ENCODE assay signal across 9 cellular contexts in genomic region chrX:70476934-70477733, GRCh38. TPM values are rescaled to one million over a fixed set of nuclear protein-coding genes. Genes with fewer than 3 reads are reported as not detected.
DNase-seq lines count a peak whose midpoint lies in the region; ATAC-seq, FAIRE-seq and TF ChIP-seq lines count a peak whose summit lies in the region.
"Had no signal": no experiment of that assay in that cellular context is flagged by ENCODE, and none has a peak within 500 bp of the region (broad histone marks: within the 10 kb centered on the region; RNA-seq: fewer than 3 reads in every experiment).

No MANE protein-coding gene starts in this region.

- no peaks in the 10 kb centered on the region for H3K27me3 Mint-ChIP-seq in astrocyte (ENCODE audit: low read depth, unreplicated experiment)

- H3K36me3 ChIP-seq in HepG2 (replicated peaks in 1 of 2; ENCODE audit: control insufficient read depth in 1 of 2, insufficient read depth in 2 of 2, low read length in 2 of 2) (peaks cover 0 to 3% of the 10 kb centered on the region in 2 experiments; a peak in 1 of 5 replicates), right lobe of liver (no peaks in the 10 kb centered on the region), astrocyte (ENCODE audit: insufficient read depth, low read length) (no peaks in the 10 kb centered on the region), aorta (ENCODE audit: control insufficient read depth in 1 of 2, insufficient read depth in 2 of 2, low read length in 1 of 2) (no peaks in the 10 kb centered on the region)

- H4K20me1 ChIP-seq in HepG2 (ENCODE audit: insufficient read depth, low read length) (no peaks in the 10 kb centered on the region), astrocyte (ENCODE audit: insufficient read depth, low read length) (no peaks in the 10 kb centered on the region)

- H3K79me2 ChIP-seq in HepG2 (ENCODE audit: insufficient read depth, low read length), result no peaks in the 10 kb centered on the region
- H3K79me2 ChIP-seq in astrocyte (ENCODE audit: insufficient read depth, low read length), result no peaks in the 10 kb centered on the region

- no peak overlapping the region for H3K4me3 Mint-ChIP-seq in astrocyte (ENCODE audit: unreplicated experiment)

- DNase-seq in HepG2 (ENCODE audit: low spot score) (no peak), right lobe of liver (no peak), astrocyte (ENCODE audit: low read depth) (peak; percentile 71), kidney glomerular epithelial cell (lab: John Stamatoyannopoulos, UW) (peak; percentile 47), aorta (peak in 1 of 2 donors; percentile 51)

- peak overlapping the region in 2 of 3 experiments; percentile 22 to 37; a peak in 3 of 6 replicates for H3K4me3 ChIP-seq in HepG2 (replicated peaks in 1 of 3; ENCODE audit: insufficient read depth in 1 of 3, low read depth in 2 of 3, low read length in 3 of 3)
- H3K4me3 ChIP-seq in right lobe of liver, result no peak overlapping the region
- H3K4me3 ChIP-seq in astrocyte (ENCODE audit: insufficient read depth, low read depth, low read length), result peak overlapping the region; percentile 37
- H3K4me3 ChIP-seq in aorta (ENCODE audit: low read length in 2 of 2), result no peak overlapping the region

- WGBS in HepG2 (ENCODE audit: low lambda C conversion rate), result 30% methylated on average over 11 of the region's 13 CpGs
- 50% methylated on average over 11 of the region's 13 CpGs for WGBS in right lobe of liver (ENCODE audit: insufficient coverage, low coverage, low lambda C conversion rate, missing lambda C conversion rate)
- 3 to 27% methylated on average over 13 of the region's 13 CpGs for WGBS in aorta, 2 donors

- TF ChIP-seq EP300 in HepG2 (IDR thresholded peaks at IDR 0.05; ENCODE audit: low read depth in 2 of 2, low read length in 2 of 2) (no peak), HepG2 (CRISPR knock-in tag; IDR thresholded peaks at IDR 0.05; ENCODE audit: borderline replicate concordance) (no peak)

- BruUV-seq in HepG2 (replicated peaks; lab: Mats Ljungman, UMichigan), result no TSS peak

- ATAC-seq in HepG2 (peak; percentile 88), right lobe of liver (no peak), aorta (ENCODE audit: low FRiP score) (peak; percentile 60), GM21515 (IDR thresholded peaks at IDR 0.05; ENCODE audit: unreplicated experiment) (no peak), GM19463 (IDR thresholded peaks at IDR 0.05; ENCODE audit: unreplicated experiment) (no peak), GM21825 (IDR thresholded peaks at IDR 0.05; ENCODE audit: unreplicated experiment) (no peak)

- peak overlapping the region; percentile 69 for H3K4me2 ChIP-seq in HepG2 (ENCODE audit: low read depth, low read length)
- H3K4me2 ChIP-seq in astrocyte (ENCODE audit: low read length), result peak overlapping the region; percentile 86

- H3K4me1 Mint-ChIP-seq in astrocyte (ENCODE audit: low read depth, unreplicated experiment), result peaks cover 42% of the 10 kb centered on the region

- H3K4me1 ChIP-seq in HepG2 (ENCODE audit: insufficient read depth, low read length), result peaks cover 35% of the 10 kb centered on the region
- H3K4me1 ChIP-seq in right lobe of liver, result no peaks in the 10 kb centered on the region
- peaks cover 49% of the 10 kb centered on the region for H3K4me1 ChIP-seq in astrocyte (ENCODE audit: insufficient read depth, low read length)
- H3K4me1 ChIP-seq in aorta (ENCODE audit: control insufficient read depth in 1 of 2, insufficient read depth in 2 of 2, low read length in 2 of 2), result peaks cover 0 to 6% of the 10 kb centered on the region in 2 donors

- CTCF ChIA-PET in HepG2 (lab: Yijun Ruan, JAX; ENCODE audit: low intra/inter-chr PET ratio, low total read pairs), result no interaction called here

- H3K36me3 Mint-ChIP-seq in astrocyte (ENCODE audit: low read depth, unreplicated experiment), result no peaks in the 10 kb centered on the region

- peak overlapping the region; percentile 97 for H3K27ac Mint-ChIP-seq in astrocyte (ENCODE audit: unreplicated experiment)

- in situ Hi-C loops in HepG2 (cut with HindIII; ENCODE audit: extremely low pct_ligation_motif_present, low pct_unique_long_range_greater_than_20kb), result no loop called here

- H3K9ac ChIP-seq in HepG2 (ENCODE audit: insufficient read depth, low read depth, low read length), result 0 out of 2 replicates have a peak overlapping the region, but pooled peaks have one; percentile 43
- H3K9ac ChIP-seq in astrocyte (ENCODE audit: low read length), result peak overlapping the region; percentile 84

- H3K9me3 Mint-ChIP-seq in astrocyte (ENCODE audit: unreplicated experiment), result no peaks in the 10 kb centered on the region

- TF ChIP-seq CTCF in HepG2 (CRISPR knock-in tag; IDR thresholded peaks at IDR 0.05) (no peak), right lobe of liver (IDR thresholded peaks at IDR 0.05) (no peak), astrocyte (IDR thresholded peaks at IDR 0.05; ENCODE audit: insufficient read depth, low read depth, low read length) (no peak)

- no peak for TF ChIP-seq RAD21 in HepG2 (CRISPR knock-in tag; IDR thresholded peaks at IDR 0.05)

- H2AFZ ChIP-seq in HepG2 (ENCODE audit: low read length) (no peak overlapping the region), astrocyte (ENCODE audit: low read depth, low read length) (peak overlapping the region; percentile 66)

- H3K27ac ChIP-seq in HepG2 (ENCODE audit: extremely low read length, insufficient read depth, low read length), result peak overlapping the region; percentile 35
- H3K27ac ChIP-seq in right lobe of liver, result no peak overlapping the region
- peak overlapping the region; percentile 95 for H3K27ac ChIP-seq in astrocyte (ENCODE audit: low read depth, low read length)
- H3K27ac ChIP-seq in aorta (ENCODE audit: low read depth in 1 of 2, low read length in 2 of 2), result peak overlapping the region in 1 of 2 donors; percentile 20

- FAIRE-seq in HepG2 (lab: Jason Lieb, UNC) (peak; percentile 8), astrocyte (lab: Jason Lieb, UNC) (peak; percentile 82)

- H3K9me3 ChIP-seq in HepG2 (ENCODE audit: low read length) (no peaks in the 10 kb centered on the region), right lobe of liver (no peaks in the 10 kb centered on the region), astrocyte (ENCODE audit: insufficient read depth, low read depth, low read length) (no peaks in the 10 kb centered on the region), aorta (ENCODE audit: control insufficient read depth, low read length) (no peaks in the 10 kb centered on the region)

- POLR2A ChIA-PET in HepG2 (lab: Yijun Ruan, JAX), result no interaction called here

- no peaks in the 10 kb centered on the region for H3K27me3 ChIP-seq in HepG2 (ENCODE audit: control insufficient read depth in 1 of 2, insufficient read depth in 2 of 2, low read length in 2 of 2)
- peaks cover 3 to 6% of the 10 kb centered on the region in 2 donors for H3K27me3 ChIP-seq in right lobe of liver
- H3K27me3 ChIP-seq in astrocyte (ENCODE audit: insufficient read depth, low read length), result no peaks in the 10 kb centered on the region
- H3K27me3 ChIP-seq in aorta (ENCODE audit: control insufficient read depth in 1 of 2, insufficient read depth in 2 of 2, low read length in 1 of 2), result no peaks in the 10 kb centered on the region

- intact Hi-C loops in HepG2 (cut with micrococcal nuclease; ENCODE audit: unreplicated experiment) (loop anchor here (2.0 kb wide), 1 partner anchor 22 kb away; no protein-coding TSS in a partner anchor), right lobe of liver (cut with DNase I) (no loop called here), aorta (cut with DNase I) (no loop called here)

- TF ChIP-seq POLR2A in HepG2 (IDR thresholded peaks at IDR 0.05; ENCODE audit: insufficient read depth in 1 of 2, low read depth in 2 of 2, low read length in 2 of 2), result no peak
- TF ChIP-seq POLR2A in right lobe of liver (IDR thresholded peaks at IDR 0.05), result no peak

RNA-seq across cellular contexts. Expression of gene DLG3, which starts 32.5 kb away (rescaled TPM):
- total RNA-seq in HepG2 (2016; rRNA removed; fragmentation: Illumina TruSeq; extraction: Trizol) (19.4 and 27.2 TPM in 2 replicates), right lobe of liver (1 to 10 TPM in 3 of 6 experiments, under 1 TPM in 3; 0.37 to 2.1 (median 1.1) TPM), astrocyte (14.5 and 15.2 TPM in 2 replicates), aorta (10 to 100 TPM; 22.4 to 22.8 TPM)
- total RNA-seq in HepG2 (2016; cell fraction: cytosol; rRNA removed; fragmentation: Illumina TruSeq; extraction: Trizol; ENCODE audit: low read depth), result 6.6 and 7.1 TPM in 2 replicates
- 20.2 and 26.2 TPM in 2 replicates for total RNA-seq in HepG2 (2016; cell fraction: insoluble cytoplasmic fraction; rRNA removed; fragmentation: Illumina TruSeq; extraction: Trizol)
- 12.9 and 17.9 TPM in 2 replicates for total RNA-seq in HepG2 (2016; cell fraction: membrane; rRNA removed; fragmentation: Illumina TruSeq; extraction: Trizol)
- 8.2 and 12.6 TPM in 2 replicates for total RNA-seq in HepG2 (2016; cell fraction: nucleus; rRNA removed; fragmentation: Illumina TruSeq; extraction: Trizol)
- polyA plus RNA-seq in HepG2 (2011; rRNA removed) (8.1 and 9.9 TPM in 2 replicates), aorta (10 to 100 TPM; 16.1 to 17.2 TPM)
- 8.0 and 9.9 TPM in 2 replicates for polyA plus RNA-seq in HepG2 (2011; cell fraction: cytosol; rRNA removed)
- polyA plus RNA-seq in HepG2 (2011; cell fraction: nucleus; rRNA removed), result 7.2 and 8.8 TPM in 2 replicates
- polyA plus RNA-seq in HepG2 (2012), result 8.5 and 14.8 TPM in 2 replicates
- polyA plus RNA-seq in HepG2 (2016; cell fraction: cytosol; fragmentation: Illumina TruSeq; extraction: Trizol; ENCODE audit: low read depth), result 8.2 and 8.9 TPM in 2 replicates
- 21.7 and 24.9 TPM in 2 replicates for polyA plus RNA-seq in HepG2 (2016; cell fraction: insoluble cytoplasmic fraction; fragmentation: Illumina TruSeq; extraction: Trizol; ENCODE audit: low read depth)
- polyA plus RNA-seq in HepG2 (2016; cell fraction: membrane; fragmentation: Illumina TruSeq; extraction: Trizol; ENCODE audit: low read depth), result 11.1 and 14.3 TPM in 2 replicates
- polyA plus RNA-seq in HepG2 (2016; cell fraction: nucleus; fragmentation: Illumina TruSeq; extraction: Trizol; ENCODE audit: insufficient read depth, low read depth), result 19.8 and 22.3 TPM in 2 replicates
- polyA minus RNA-seq in HepG2 (2011; rRNA and poly(A)+ RNA removed; ENCODE audit: low replicate concordance), result 7.0 and 23.9 TPM in 2 replicates
- 8.4 and 8.6 TPM in 2 replicates for polyA minus RNA-seq in HepG2 (2011; cell fraction: cytosol; rRNA and poly(A)+ RNA removed)
- polyA minus RNA-seq in HepG2 (2011; cell fraction: nucleus; rRNA and poly(A)+ RNA removed), result 5.4 and 10.7 TPM in 2 replicates

RNA-seq across cellular contexts. Expression of gene GDPD2, which starts 54.0 kb away (rescaled TPM):
- total RNA-seq in HepG2 (2016; rRNA removed; fragmentation: Illumina TruSeq; extraction: Trizol), result 0.04 TPM in 1 of 2 replicates, not detected in the other
- total RNA-seq in HepG2 (2016; cell fraction: cytosol; rRNA removed; fragmentation: Illumina TruSeq; extraction: Trizol; ENCODE audit: low read depth), result not detected in 2 replicates
- total RNA-seq in HepG2 (2016; cell fraction: insoluble cytoplasmic fraction; rRNA removed; fragmentation: Illumina TruSeq; extraction: Trizol), result not detected in 2 replicates
- not detected in 2 replicates for total RNA-seq in HepG2 (2016; cell fraction: membrane; rRNA removed; fragmentation: Illumina TruSeq; extraction: Trizol)
- not detected in 2 replicates for total RNA-seq in HepG2 (2016; cell fraction: nucleus; rRNA removed; fragmentation: Illumina TruSeq; extraction: Trizol)
- polyA plus RNA-seq in HepG2 (2011; rRNA removed), result 0.08 TPM in 1 of 2 replicates, not detected in the other
- 0.04 and 0.05 TPM in 2 replicates for polyA plus RNA-seq in HepG2 (2011; cell fraction: cytosol; rRNA removed)
- 0.28 and 0.53 TPM in 2 replicates for polyA plus RNA-seq in HepG2 (2011; cell fraction: nucleus; rRNA removed)
- polyA plus RNA-seq in HepG2 (2012), result 0.07 and 0.09 TPM in 2 replicates
- polyA plus RNA-seq in HepG2 (2016; cell fraction: cytosol; fragmentation: Illumina TruSeq; extraction: Trizol; ENCODE audit: low read depth), result not detected in 2 replicates
- polyA plus RNA-seq in HepG2 (2016; cell fraction: insoluble cytoplasmic fraction; fragmentation: Illumina TruSeq; extraction: Trizol; ENCODE audit: low read depth), result not detected in 2 replicates
- not detected in 2 replicates for polyA plus RNA-seq in HepG2 (2016; cell fraction: membrane; fragmentation: Illumina TruSeq; extraction: Trizol; ENCODE audit: low read depth)
- not detected in 2 replicates for polyA plus RNA-seq in HepG2 (2016; cell fraction: nucleus; fragmentation: Illumina TruSeq; extraction: Trizol; ENCODE audit: insufficient read depth, low read depth)
- 0.18 and 0.61 TPM in 2 replicates for polyA minus RNA-seq in HepG2 (2011; rRNA and poly(A)+ RNA removed; ENCODE audit: low replicate concordance)
- polyA minus RNA-seq in HepG2 (2011; cell fraction: cytosol; rRNA and poly(A)+ RNA removed), result not detected in 2 replicates
- 0.26 TPM in 1 of 2 replicates, not detected in the other for polyA minus RNA-seq in HepG2 (2011; cell fraction: nucleus; rRNA and poly(A)+ RNA removed)
- total RNA-seq in right lobe of liver, result not detected
- total RNA-seq in astrocyte, result not detected in 2 replicates
- not detected for total RNA-seq in aorta
- polyA plus RNA-seq in aorta, result 1 to 10 TPM in 1 of 2 donors, not detected in 1; 1.0 TPM
- total RNA-seq: liver had no signal
- polyA plus RNA-seq: liver had no signal

Comparison
In these comparisons a context has a peak if more than half of its experiments do, and no peak if none do; other contexts are left out.
1. ATAC-seq: peak in HepG2 (single experiment) and aorta (single experiment); none in right lobe of liver (0 of 4), GM21515 (single experiment), GM19463 (single experiment) and GM21825 (single experiment).
2. H3K27ac ChIP-seq: peak in HepG2 (single experiment) and astrocyte (single experiment); none in right lobe of liver (0 of 3).
3. H3K4me3 ChIP-seq: peak in HepG2 (2 of 3) and astrocyte (single experiment); none in right lobe of liver (0 of 3) and aorta (0 of 2).
4. DNase-seq: peak in astrocyte (single experiment) and kidney glomerular epithelial cell (single experiment); none in HepG2 (single experiment) and right lobe of liver (0 of 3).